ENCODE assay signal across 17 cellular contexts in the genomic region with DNA sequence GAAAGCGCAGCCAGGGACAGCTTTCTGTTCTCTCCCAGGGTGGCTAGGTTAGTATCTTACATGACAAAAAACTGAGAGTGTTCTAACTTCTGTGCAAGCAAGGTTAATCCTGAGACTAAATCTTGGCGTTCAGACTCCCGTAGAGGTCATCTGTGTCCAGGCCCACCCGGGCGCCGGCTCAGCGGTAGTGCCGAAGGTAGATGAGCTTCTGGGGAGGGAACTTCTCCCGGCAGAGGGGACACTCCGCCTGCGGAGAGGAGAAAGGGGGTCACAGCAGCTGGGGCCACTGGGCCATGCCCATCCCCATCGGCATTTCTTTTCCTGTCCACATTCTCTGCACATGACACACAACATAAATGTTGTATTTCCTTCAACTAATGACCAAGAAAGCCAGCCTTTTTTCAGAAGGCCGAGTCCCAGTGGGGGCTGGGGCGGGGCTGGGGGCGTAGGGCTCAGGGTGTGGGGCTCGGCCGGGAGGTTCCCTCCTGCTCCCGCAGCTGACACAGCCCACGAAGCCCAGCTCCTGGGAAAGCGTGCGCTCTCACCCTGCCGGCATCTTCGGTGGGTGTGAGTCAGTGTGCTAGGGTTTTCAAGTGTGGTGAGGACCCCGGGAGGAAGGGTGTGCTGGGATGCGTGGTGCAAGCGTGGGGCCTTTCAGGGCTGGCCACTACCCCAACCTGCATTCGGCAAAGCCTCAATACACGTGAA. TPM values are rescaled to one million over a fixed set of nuclear protein-coding genes. Genes with fewer than 3 reads are reported as not detected.
DNase-seq lines count a peak whose midpoint lies in the region; ATAC-seq, FAIRE-seq and TF ChIP-seq lines count a peak whose summit lies in the region.
"Had no signal": no experiment of that assay in that cellular context is flagged by ENCODE, and none has a peak within 500 bp of the region (broad histone marks: within the 10 kb centered on the region; RNA-seq: fewer than 3 reads in every experiment).

No MANE protein-coding gene starts in this region.

- 0 out of 2 replicates have a peak, but pooled peaks cover 9% of the 10 kb centered on the region for H4K20me1 ChIP-seq in K562 (replicated peaks; ENCODE audit: control insufficient read depth, insufficient read depth, low read length)

- TF ChIP-seq POLR2A in K562 (conservative IDR thresholded peaks at IDR 0.05): 0 out of 2 replicates have a peak, but pooled peaks have one; percentile 18

- no peak overlapping the region for H3K27ac ChIP-seq in K562 (ENCODE audit: extremely low read depth, low read depth, low read length)
- H3K27ac ChIP-seq: BLaER1, breast epithelium had no signal

- POLR2A ChIA-PET in K562 (lab: Yijun Ruan, JAX) (interaction anchor here (0.6 to 3.4 kb wide), 3 partner anchors 8 to 49 kb away, joined by 4 to 24 read pairs (median 6); a partner anchor contains a TSS), Caco-2 (lab: Charles Lee) (no interaction called here)

- DNase-seq in EL (peak; percentile 61), HT1080 (ENCODE audit: low read depth) (peak; percentile 46), K562 (ENCODE audit: extremely low read depth in 1 of 4, low spot score in 3 of 4) (no peak), neural crest cell (ENCODE audit: low read depth, low spot score) (no peak), Caco-2 (no peak), nucleus accumbens (lab: John Stamatoyannopoulos, UW) (no peak)
- DNase-seq: activated naive CD4-positive, alpha-beta T cell treated with anti-CD3 and anti-CD28 coated beads, Interleukin-2, amount 50 U/mL, for 16 hours; dorsolateral prefrontal cortex; NCI-H1930; T-helper 2 cell had no signal

- BruUV-seq in K562 (replicated peaks; lab: Mats Ljungman, UMichigan): no TSS peak
- no TSS peak for BruUV-seq in Caco-2 (replicated peaks; lab: Mats Ljungman, UMichigan)

- H3K9me3 Mint-ChIP-seq in neural crest cell: no peaks in the 10 kb centered on the region
- no peaks in the 10 kb centered on the region for H3K9me3 Mint-ChIP-seq in Caco-2 (ENCODE audit: unreplicated experiment)
- H3K9me3 Mint-ChIP-seq: stimulated activated naive CD8-positive, alpha-beta T cell treated with anti-CD3 and anti-CD28 coated beads, Interleukin-15, Interleukin-2, amounts not matched to agents 100 ng/mL and 50 ng/mL, for 24 hours; type B pancreatic cell had no signal

- TF ChIP-seq RAD21 in K562 (CRISPR knock-in tag; conservative IDR thresholded peaks at IDR 0.05 in 1 of 2, IDR thresholded peaks at IDR 0.05 in 1 of 2): no peak

- ATAC-seq in K562: no peak
- no peak for ATAC-seq in HG02885 (IDR thresholded peaks at IDR 0.05; ENCODE audit: poor library complexity, unreplicated experiment)
- ATAC-seq in GM18858 (IDR thresholded peaks at IDR 0.05; ENCODE audit: unreplicated experiment): no peak

- H3K4me1 Mint-ChIP-seq in neural crest cell: no peaks in the 10 kb centered on the region
- no peaks in the 10 kb centered on the region for H3K4me1 Mint-ChIP-seq in Caco-2 (ENCODE audit: low read depth, unreplicated experiment)

- TF ChIP-seq CTCF in K562 (IDR thresholded peaks at IDR 0.05 in 2 of 3, conservative IDR thresholded peaks at IDR 0.05 in 1 of 3; ENCODE audit: insufficient read depth in 2 of 3, low read depth in 1 of 3, low read length in 3 of 3): no peak
- no peak for TF ChIP-seq CTCF in neural crest cell (conservative IDR thresholded peaks at IDR 0.05)
- TF ChIP-seq CTCF in Caco-2 (IDR thresholded peaks at IDR 0.05; ENCODE audit: insufficient read depth in 1 of 2, low read depth in 1 of 2, low read length in 1 of 2, severe bottlenecking in 1 of 2, unreplicated experiment in 1 of 2): no peak

- no peak overlapping the region for H2AFZ ChIP-seq in K562 (ENCODE audit: low read depth, low read length)

- CTCF ChIA-PET in K562 (lab: Yijun Ruan, JAX; ENCODE audit: low intra/inter-chr PET ratio): no interaction called here
- CTCF ChIA-PET in Caco-2 (lab: Charles Lee): no interaction called here

- H3K9me1 ChIP-seq in K562 (ENCODE audit: control insufficient read depth, insufficient read depth, low read length): no peaks in the 10 kb centered on the region

- H3K4me1 ChIP-seq in K562 (replicated peaks in 1 of 2; ENCODE audit: control insufficient read depth in 2 of 2, insufficient read depth in 2 of 2, low read length in 2 of 2) (peaks cover 0 to 59% of the 10 kb centered on the region in 2 experiments; a peak in 2 of 5 replicates), Caco-2 (no peaks in the 10 kb centered on the region)
- H3K4me1 ChIP-seq: BLaER1, breast epithelium had no signal

- in situ Hi-C loops in K562 (cut with MboI): no loop called here

- H3K36me3 ChIP-seq in K562 (ENCODE audit: control insufficient read depth, insufficient read depth, low read length): peaks cover 74% of the 10 kb centered on the region
- no peaks in the 10 kb centered on the region for H3K36me3 ChIP-seq in Caco-2 (ENCODE audit: control insufficient read depth, insufficient read depth, low read length)

- FAIRE-seq in K562 (lab: Jason Lieb, UNC): no peak
- FAIRE-seq: GM18507 had no signal

- no peaks in the 10 kb centered on the region for H3K36me3 Mint-ChIP-seq in neural crest cell (ENCODE audit: low read depth)
- H3K36me3 Mint-ChIP-seq in Caco-2 (ENCODE audit: insufficient read depth, unreplicated experiment): peaks cover 60% of the 10 kb centered on the region

- peak overlapping the region in 1 of 2 experiments; percentile 47; a peak in 2 of 4 replicates for H3K9ac ChIP-seq in K562 (ENCODE audit: insufficient read depth in 1 of 2, low read depth in 2 of 2, low read length in 2 of 2)

- TF ChIP-seq EP300 in K562 (IDR thresholded peaks at IDR 0.05; ENCODE audit: low read length): no peak

- H3K27me3 ChIP-seq in K562 (ENCODE audit: control insufficient read depth in 2 of 2, insufficient read depth in 2 of 2, low read length in 2 of 2) (no peaks in the 10 kb centered on the region), Caco-2 (replicated peaks; ENCODE audit: control insufficient read depth, insufficient read depth, low read length) (no peaks in the 10 kb centered on the region)
- H3K27me3 ChIP-seq: BLaER1, breast epithelium, dorsolateral prefrontal cortex had no signal

- WGBS in K562 (ENCODE audit: insufficient coverage, low coverage, missing lambda C conversion rate): 81% methylated on average over 20 of the region's 28 CpGs

- H3K4me3 Mint-ChIP-seq in neural crest cell: peak overlapping the region; percentile 41
- H3K4me3 Mint-ChIP-seq in Caco-2 (ENCODE audit: unreplicated experiment): no peak overlapping the region
- H3K4me3 Mint-ChIP-seq: stimulated activated naive CD8-positive, alpha-beta T cell treated with anti-CD3 and anti-CD28 coated beads, Interleukin-15, Interleukin-2, amounts not matched to agents 100 ng/mL and 50 ng/mL, for 24 hours; type B pancreatic cell had no signal

- no peaks in the 10 kb centered on the region for H3K9me3 ChIP-seq in K562 (replicated peaks; ENCODE audit: control insufficient read depth, insufficient read depth, low read depth, low read length)
- no peaks in the 10 kb centered on the region for H3K9me3 ChIP-seq in Caco-2
- H3K9me3 ChIP-seq: BLaER1, breast epithelium had no signal

- intact Hi-C loops in K562 (cut with micrococcal nuclease) (no loop called here), Caco-2 (cut with micrococcal nuclease; ENCODE audit: unreplicated experiment) (no loop called here)

- H3K27me3 Mint-ChIP-seq in neural crest cell (ENCODE audit: low read depth) (no peaks in the 10 kb centered on the region), Caco-2 (ENCODE audit: insufficient read depth, unreplicated experiment) (no peaks in the 10 kb centered on the region)
- H3K27me3 Mint-ChIP-seq: stimulated activated naive CD8-positive, alpha-beta T cell treated with anti-CD3 and anti-CD28 coated beads, Interleukin-15, Interleukin-2, amounts not matched to agents 100 ng/mL and 50 ng/mL, for 24 hours; type B pancreatic cell had no signal

- H3K79me2 ChIP-seq in K562 (ENCODE audit: control insufficient read depth, insufficient read depth, low read length): no peaks in the 10 kb centered on the region; the same call in 2 of the 3 replicates

- H3K4me3 ChIP-seq in K562 (no peak overlapping the region), Caco-2 (ENCODE audit: low read depth, low read length) (no peak overlapping the region)
- H3K4me3 ChIP-seq: BLaER1, breast epithelium, dorsolateral prefrontal cortex had no signal

- H3K27ac Mint-ChIP-seq in neural crest cell (ENCODE audit: unreplicated experiment) (no peak overlapping the region), Caco-2 (ENCODE audit: unreplicated experiment) (no peak overlapping the region)
- H3K27ac Mint-ChIP-seq: stimulated activated naive CD8-positive, alpha-beta T cell treated with anti-CD3 and anti-CD28 coated beads, Interleukin-15, Interleukin-2, amounts not matched to agents 100 ng/mL and 50 ng/mL, for 24 hours; type B pancreatic cell had no signal

- no peak overlapping the region for H3K4me2 ChIP-seq in K562 (ENCODE audit: insufficient read depth, low read length)
- H3K4me2 ChIP-seq: BLaER1 had no signal

RNA-seq across cellular contexts. Expression of a gene that starts 6.6 kb away (rescaled TPM):
- total RNA-seq in HT1080 (2014; rRNA removed; shearing (Covaris generic)): 22.5 and 25.6 TPM in 2 replicates
- polyA plus RNA-seq in HT1080 (2015; cell fraction: cytosol; rRNA removed): 30.9 and 33.1 TPM in 2 replicates
- 25.6 and 27.9 TPM in 2 replicates for polyA plus RNA-seq in HT1080 (2015; cell fraction: nucleus; rRNA removed)
- total RNA-seq in K562 (2011; cell fraction: chromatin; rRNA removed; ENCODE audit: low replicate concordance): 13.3 and 27.8 TPM in 2 replicates
- 23.4 and 30.4 TPM in 2 replicates for total RNA-seq in K562 (2011; cell fraction: nucleolus; rRNA removed)
- 18.3 and 19.9 TPM in 2 replicates for total RNA-seq in K562 (2011; cell fraction: nucleoplasm; rRNA removed)
- total RNA-seq in K562 (2014; rRNA removed): 24.5 and 26.2 TPM in 2 replicates
- 5.6 and 5.7 TPM in 2 replicates for total RNA-seq in K562 (2014; rRNA removed; fragmentation: Illumina TruSeq; extraction: Trizol)
- 8.4 and 9.3 TPM in 2 replicates for total RNA-seq in K562 (2015; rRNA removed; fragmentation: Illumina TruSeq; extraction: Trizol)
- total RNA-seq in K562 (2021): 18.2 and 18.7 TPM in 2 replicates
- 8.7 and 9.4 TPM in 2 replicates for polyA plus RNA-seq in K562 (2011; rRNA removed)
- 9.6 and 19.3 TPM in 2 replicates for polyA plus RNA-seq in K562 (2011; cell fraction: cytosol; rRNA removed)
- polyA plus RNA-seq in K562 (2011; cell fraction: nucleus; rRNA removed): 18.8 and 28.5 TPM in 2 replicates
- polyA plus RNA-seq in K562 (2012): 9.3 and 13.4 TPM in 2 replicates
- 6.4 and 10.6 TPM in 2 replicates for polyA plus RNA-seq in K562 (2014; fragmentation: Illumina TruSeq; extraction: Trizol)
- under 1 TPM; 0.03 to 0.11 TPM for polyA plus RNA-seq in K562 (2014; fragmentation: Nextera tagmentation; extraction: Ambion mirVana)
- 18.8 and 22.5 TPM in 2 replicates for polyA plus RNA-seq in K562 (2014; rRNA removed)
- 3.5 and 3.9 TPM in 2 replicates for polyA minus RNA-seq in K562 (2011; rRNA and poly(A)+ RNA removed)
- polyA minus RNA-seq in K562 (2011; cell fraction: cytosol; rRNA and poly(A)+ RNA removed): 5.4 and 14.7 TPM in 2 replicates
- polyA minus RNA-seq in K562 (2011; cell fraction: nucleus; rRNA and poly(A)+ RNA removed): 11.1 and 14.0 TPM in 2 replicates
- 31.2 and 31.9 TPM in 2 replicates for total RNA-seq in neural crest cell
- total RNA-seq in Caco-2 (2022): 19.7 and 21.9 TPM in 2 replicates

RNA-seq across cellular contexts. Expression of a gene that starts 14.1 kb away (rescaled TPM):
- 149 and 174 TPM in 2 replicates for total RNA-seq in HT1080 (2014; rRNA removed; shearing (Covaris generic))
- 120 and 167 TPM in 2 replicates for polyA plus RNA-seq in HT1080 (2015; cell fraction: cytosol; rRNA removed)
- polyA plus RNA-seq in HT1080 (2015; cell fraction: nucleus; rRNA removed): 185 and 207 TPM in 2 replicates
- 270 and 338 TPM in 2 replicates for total RNA-seq in K562 (2011; cell fraction: chromatin; rRNA removed; ENCODE audit: low replicate concordance)
- 175 and 181 TPM in 2 replicates for total RNA-seq in K562 (2011; cell fraction: nucleolus; rRNA removed)
- total RNA-seq in K562 (2011; cell fraction: nucleoplasm; rRNA removed): 289 and 345 TPM in 2 replicates
- total RNA-seq in K562 (2014; rRNA removed) (63.1 and 109 TPM in 2 replicates), K562 (2014; rRNA removed; fragmentation: Illumina TruSeq; extraction: Trizol) (183 and 211 TPM in 2 replicates), K562 (2015; rRNA removed; fragmentation: Illumina TruSeq; extraction: Trizol) (146 and 153 TPM in 2 replicates), K562 (2021) (219 and 235 TPM in 2 replicates), neural crest cell (108 and 111 TPM in 2 replicates), Caco-2 (2022) (136 and 141 TPM in 2 replicates)
- polyA plus RNA-seq in K562 (2011; rRNA removed) (316 and 354 TPM in 2 replicates), K562 (2014; fragmentation: Illumina TruSeq; extraction: Trizol) (299 and 323 TPM in 2 replicates), K562 (2014; fragmentation: Nextera tagmentation; extraction: Ambion mirVana) (10 to 100 TPM; 19.6 to 34.5 TPM), K562 (2014; rRNA removed) (216 and 249 TPM in 2 replicates)
- polyA plus RNA-seq in K562 (2011; cell fraction: cytosol; rRNA removed): 218 and 437 TPM in 2 replicates
- 267 and 372 TPM in 2 replicates for polyA plus RNA-seq in K562 (2011; cell fraction: nucleus; rRNA removed)
- polyA plus RNA-seq in K562 (2012): 133 and 293 TPM in 2 replicates
- 304 and 371 TPM in 2 replicates for polyA minus RNA-seq in K562 (2011; rRNA and poly(A)+ RNA removed)
- 79.7 and 109 TPM in 2 replicates for polyA minus RNA-seq in K562 (2011; cell fraction: cytosol; rRNA and poly(A)+ RNA removed)
- polyA minus RNA-seq in K562 (2011; cell fraction: nucleus; rRNA and poly(A)+ RNA removed): 23.0 and 33.4 TPM in 2 replicates

RNA-seq across cellular contexts. Expression of a gene that starts 14.4 kb away (rescaled TPM):
- 5.6 and 9.4 TPM in 2 replicates for total RNA-seq in HT1080 (2014; rRNA removed; shearing (Covaris generic))
- polyA plus RNA-seq in HT1080 (2015; cell fraction: cytosol; rRNA removed): 6.8 and 6.9 TPM in 2 replicates
- 20.1 and 24.4 TPM in 2 replicates for polyA plus RNA-seq in HT1080 (2015; cell fraction: nucleus; rRNA removed)
- total RNA-seq in K562 (2011; cell fraction: chromatin; rRNA removed; ENCODE audit: low replicate concordance): 24.9 and 49.4 TPM in 2 replicates
- total RNA-seq in K562 (2011; cell fraction: nucleolus; rRNA removed): 26.6 and 36.7 TPM in 2 replicates
- 26.9 and 29.6 TPM in 2 replicates for total RNA-seq in K562 (2011; cell fraction: nucleoplasm; rRNA removed)
- total RNA-seq in K562 (2014; rRNA removed) (6.1 and 9.3 TPM in 2 replicates), K562 (2014; rRNA removed; fragmentation: Illumina TruSeq; extraction: Trizol) (2.3 and 2.9 TPM in 2 replicates), K562 (2015; rRNA removed; fragmentation: Illumina TruSeq; extraction: Trizol) (4.7 and 5.5 TPM in 2 replicates), K562 (2021) (5.1 and 7.6 TPM in 2 replicates), neural crest cell (23.7 and 24.4 TPM in 2 replicates), Caco-2 (2022) (8.6 and 9.1 TPM in 2 replicates)
- polyA plus RNA-seq in K562 (2011; rRNA removed) (3.9 and 4.4 TPM in 2 replicates), K562 (2014; fragmentation: Illumina TruSeq; extraction: Trizol) (1.8 and 2.7 TPM in 2 replicates), K562 (2014; fragmentation: Nextera tagmentation; extraction: Ambion mirVana) (under 1 TPM; 0.24 to 0.35 TPM), K562 (2014; rRNA removed) (4.2 and 5.8 TPM in 2 replicates)
- 4.3 and 4.7 TPM in 2 replicates for polyA plus RNA-seq in K562 (2011; cell fraction: cytosol; rRNA removed)
- 10.6 and 16.9 TPM in 2 replicates for polyA plus RNA-seq in K562 (2011; cell fraction: nucleus; rRNA removed)
- polyA plus RNA-seq in K562 (2012): 3.6 and 6.3 TPM in 2 replicates
- polyA minus RNA-seq in K562 (2011; rRNA and poly(A)+ RNA removed): 5.5 and 9.6 TPM in 2 replicates
- 4.8 and 5.6 TPM in 2 replicates for polyA minus RNA-seq in K562 (2011; cell fraction: cytosol; rRNA and poly(A)+ RNA removed)
- 11.7 and 12.0 TPM in 2 replicates for polyA minus RNA-seq in K562 (2011; cell fraction: nucleus; rRNA and poly(A)+ RNA removed)

Comparison
In these comparisons a context has a peak if more than half of its experiments do, and no peak if none do; other contexts are left out.
1. DNase-seq: peak in EL (single experiment) and HT1080 (single experiment); none in K562 (0 of 4), neural crest cell (single experiment), Caco-2 (0 of 2) and nucleus accumbens (0 of 56).